ENCODE assay signal across 10 cellular contexts in the genomic region with DNA sequence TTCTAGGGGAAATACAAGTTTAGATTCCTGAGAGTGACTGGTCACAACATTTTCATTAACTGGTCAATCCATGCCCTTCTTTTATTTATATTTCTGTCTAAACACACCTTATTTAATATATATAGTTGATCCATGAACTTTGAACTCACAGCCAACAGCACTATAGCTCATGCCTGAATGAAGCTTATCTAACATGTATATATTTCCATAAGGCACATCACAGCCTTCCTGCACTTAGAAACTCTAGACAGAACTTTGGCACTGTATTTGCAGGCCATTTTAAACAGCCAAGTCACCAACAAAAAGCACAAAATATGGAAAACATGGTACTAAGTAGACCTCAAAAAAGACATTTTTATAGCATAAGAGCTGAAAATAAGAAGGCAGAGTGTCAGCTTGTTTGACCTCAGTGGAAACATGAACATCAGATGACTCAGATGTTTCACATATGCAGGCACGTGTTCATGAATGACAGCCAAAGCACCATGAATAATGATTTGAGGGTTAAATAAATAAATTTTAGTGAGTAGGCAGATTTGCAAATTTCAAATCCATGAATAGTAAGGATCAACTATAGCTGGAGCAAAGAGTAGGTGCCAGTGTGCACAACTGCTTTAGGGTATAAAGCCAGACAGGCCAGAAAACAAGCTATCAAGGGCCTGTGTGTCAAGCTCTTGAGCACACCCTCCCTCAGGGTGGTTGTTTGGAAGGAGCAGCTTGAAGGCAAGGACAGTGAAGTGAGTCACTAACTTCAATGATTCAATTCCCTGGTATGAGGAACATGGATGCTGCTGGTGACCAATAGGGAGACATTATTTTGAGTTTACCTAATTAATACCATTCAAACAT.
DNase-seq lines count a peak whose midpoint lies in the region; ATAC-seq and TF ChIP-seq lines count a peak whose summit lies in the region.
"Had no signal": no experiment of that assay in that cellular context is flagged by ENCODE, and none has a peak within 500 bp of the region (broad histone marks: within the 10 kb centered on the region; RNA-seq: fewer than 3 reads in every experiment).

No MANE protein-coding gene starts in this region.

- H3K27me3 ChIP-seq in SK-N-SH (ENCODE audit: insufficient read depth) = no peaks in the 10 kb centered on the region
- H3K27me3 ChIP-seq: BLaER1 had no signal

- ATAC-seq in GM19455 (IDR thresholded peaks at IDR 0.05; ENCODE audit: unreplicated experiment) (no peak), GM18502 (IDR thresholded peaks at IDR 0.05; ENCODE audit: poor library complexity, unreplicated experiment) (no peak), HG03521 (IDR thresholded peaks at IDR 0.05; ENCODE audit: unreplicated experiment) (no peak)

- H3K36me3 Mint-ChIP-seq in activated CD4-positive, alpha-beta T cell treated with anti-CD3 and anti-CD28 coated beads, Interleukin-2, amount 10 ng/mL, durations not matched to agents 24 days and 14 days (ENCODE audit: low read depth) = no peaks in the 10 kb centered on the region
- H3K36me3 Mint-ChIP-seq in type B pancreatic cell = no peaks in the 10 kb centered on the region

- peaks cover 5% of the 10 kb centered on the region for H3K9me3 Mint-ChIP-seq in activated CD4-positive, alpha-beta T cell treated with anti-CD3 and anti-CD28 coated beads, Interleukin-2, amount 10 ng/mL, durations not matched to agents 24 days and 14 days
- no peaks in the 10 kb centered on the region for H3K9me3 Mint-ChIP-seq in type B pancreatic cell

- H3K27me3 Mint-ChIP-seq in activated CD4-positive, alpha-beta T cell treated with anti-CD3 and anti-CD28 coated beads, Interleukin-2, amount 10 ng/mL, durations not matched to agents 24 days and 14 days = no peaks in the 10 kb centered on the region
- H3K27me3 Mint-ChIP-seq in type B pancreatic cell = no peaks in the 10 kb centered on the region

- POLR2A ChIA-PET in SK-N-SH (lab: Yijun Ruan, JAX) = no interaction called here

- H3K9ac ChIP-seq in SK-N-SH = peak overlapping the region; percentile 20; the same call in 1 of the 2 replicates
- H3K9ac ChIP-seq: BLaER1 had no signal

- 12% methylated on average over 1 of the region's 1 CpG for WGBS in SK-N-SH (ENCODE audit: low lambda C conversion rate)

- no peak for DNase-seq in activated CD4-positive, alpha-beta T cell treated with anti-CD3 and anti-CD28 coated beads, Interleukin-2, amount 10 ng/mL, durations not matched to agents 24 days and 14 days
- no peak for DNase-seq in activated CD4-positive, alpha-beta T cell treated with anti-CD3 and anti-CD28 coated beads for 1 hour
- DNase-seq in SK-N-SH = no peak
- peak; percentile 93 for DNase-seq in foreskin melanocyte
- DNase-seq in type B pancreatic cell (ENCODE audit: extremely low spot score, unreplicated experiment) = no peak
- DNase-seq: activated CD4-positive, CD25-positive, alpha-beta regulatory T cell had no signal

- peaks cover 0 to 34% of the 10 kb centered on the region in 2 experiments for H3K4me1 ChIP-seq in SK-N-SH (ENCODE audit: control insufficient read depth in 1 of 2, insufficient read depth in 2 of 2, low read depth in 1 of 2, low read length in 1 of 2)
- H3K4me1 ChIP-seq: BLaER1 had no signal

- no peaks in the 10 kb centered on the region for H4K20me1 ChIP-seq in SK-N-SH (ENCODE audit: insufficient read depth)
- H4K20me1 ChIP-seq: BLaER1 had no signal

- peak overlapping the region; percentile 19; the same call in 1 of the 2 replicates for H3K4me2 ChIP-seq in SK-N-SH
- H3K4me2 ChIP-seq: BLaER1 had no signal

- H3K4me3 Mint-ChIP-seq in activated CD4-positive, alpha-beta T cell treated with anti-CD3 and anti-CD28 coated beads, Interleukin-2, amount 10 ng/mL, durations not matched to agents 24 days and 14 days = no peak overlapping the region
- H3K4me3 Mint-ChIP-seq in type B pancreatic cell = peak overlapping the region; percentile 8

- H2AFZ ChIP-seq in SK-N-SH (ENCODE audit: low read depth) = no peak overlapping the region

- H3K4me3 ChIP-seq in SK-N-SH (ENCODE audit: low read depth in 2 of 2, low read length in 1 of 2) = no peak overlapping the region
- H3K4me3 ChIP-seq: BLaER1 had no signal

- no peak for TF ChIP-seq RAD21 in SK-N-SH (IDR thresholded peaks at IDR 0.05; ENCODE audit: low read length)

- no peaks in the 10 kb centered on the region for H3K79me2 ChIP-seq in SK-N-SH (ENCODE audit: insufficient read depth)

- peak overlapping the region; percentile 67 to 93; a peak in 3 of 4 replicates for H3K27ac ChIP-seq in SK-N-SH (ENCODE audit: low read depth in 2 of 2, low read length in 1 of 2)
- H3K27ac ChIP-seq: BLaER1 had no signal

- peak overlapping the region; percentile 65 for H3K27ac Mint-ChIP-seq in activated CD4-positive, alpha-beta T cell treated with anti-CD3 and anti-CD28 coated beads, Interleukin-2, amount 10 ng/mL, durations not matched to agents 24 days and 14 days
- H3K27ac Mint-ChIP-seq in type B pancreatic cell = peak overlapping the region; percentile 93

- TF ChIP-seq CTCF in SK-N-SH (IDR thresholded peaks at IDR 0.05) (no peak), type B pancreatic cell (conservative IDR thresholded peaks at IDR 0.05) (no peak)

- CTCF ChIA-PET in SK-N-SH (lab: Yijun Ruan, JAX) = interaction anchor here (0.7 to 6.1 kb wide), 4 partner anchors 36 to 317 kb away, joined by 3 to 41 read pairs (median 3); no protein-coding TSS in a partner anchor

- H3K36me3 ChIP-seq in SK-N-SH (replicated peaks in 1 of 2; ENCODE audit: control insufficient read depth in 1 of 2, insufficient read depth in 2 of 2, low read length in 1 of 2) = no peaks in the 10 kb centered on the region
- H3K36me3 ChIP-seq: BLaER1 had no signal

- no peaks in the 10 kb centered on the region for H3K9me2 ChIP-seq in SK-N-SH

- H3K9me3 ChIP-seq in SK-N-SH = no peaks in the 10 kb centered on the region
- H3K9me3 ChIP-seq: BLaER1 had no signal

- peak in 1 of 2 experiments; percentile 72; a peak in 1 of 4 replicates for TF ChIP-seq EP300 in SK-N-SH (IDR thresholded peaks at IDR 0.05; ENCODE audit: borderline replicate concordance in 1 of 2, low read depth in 1 of 2, low read length in 1 of 2)

- peaks cover 41% of the 10 kb centered on the region for H3F3A ChIP-seq in SK-N-SH (replicated peaks; ENCODE audit: insufficient read depth)

- H3K4me1 Mint-ChIP-seq in activated CD4-positive, alpha-beta T cell treated with anti-CD3 and anti-CD28 coated beads, Interleukin-2, amount 10 ng/mL, durations not matched to agents 24 days and 14 days = peaks cover 12% of the 10 kb centered on the region
- peaks cover 7% of the 10 kb centered on the region for H3K4me1 Mint-ChIP-seq in type B pancreatic cell (ENCODE audit: unreplicated experiment)

- intact Hi-C loops in activated CD4-positive, alpha-beta T cell treated with anti-CD3 and anti-CD28 coated beads, Interleukin-2, amount 10 ng/mL, durations not matched to agents 24 days and 14 days (cut with micrococcal nuclease) = loop anchor here (1.0 to 5.0 kb wide), 4 partner anchors 41 to 316 kb away; no protein-coding TSS in a partner anchor

TF ChIP-seq in SK-N-SH, 30 proteins besides CTCF, POLR2A, EP300 and RAD21 (continues in another document):
- TF ChIP-seq MXI1 (IDR thresholded peaks at IDR 0.05; ENCODE audit: low read depth, low read length) (no peak), YY1 (IDR thresholded peaks at IDR 0.05; ENCODE audit: low read depth) (no peak), GABPA (IDR thresholded peaks at IDR 0.05; ENCODE audit: low read depth) (no peak), MEF2A (IDR thresholded peaks at IDR 0.05; ENCODE audit: borderline replicate concordance, low read depth) (no peak), FOXJ3 (CRISPR knock-in tag; IDR thresholded peaks at IDR 0.05) (no peak), SIN3A (IDR thresholded peaks at IDR 0.05; ENCODE audit: borderline replicate concordance, low read depth, low read length) (no peak), FOXM1 (IDR thresholded peaks at IDR 0.05; ENCODE audit: low read depth) (no peak), JUND (IDR thresholded peaks at IDR 0.05) (peak; percentile 95), POLR2AphosphoS5 (IDR thresholded peaks at IDR 0.05; ENCODE audit: low read depth, low read length) (peak; percentile 73; the same call in 1 of the 2 replicates), RXRA (IDR thresholded peaks at IDR 0.05; ENCODE audit: borderline replicate concordance, low read depth) (peak; percentile 31; the same call in 1 of the 2 replicates), NRF1 (IDR thresholded peaks at IDR 0.05; ENCODE audit: low read depth, low read length) (no peak), CHD2 (IDR thresholded peaks at IDR 0.05; ENCODE audit: low read length, partially characterized antibody) (no peak)
- TF ChIP-seq, protein P1, sequence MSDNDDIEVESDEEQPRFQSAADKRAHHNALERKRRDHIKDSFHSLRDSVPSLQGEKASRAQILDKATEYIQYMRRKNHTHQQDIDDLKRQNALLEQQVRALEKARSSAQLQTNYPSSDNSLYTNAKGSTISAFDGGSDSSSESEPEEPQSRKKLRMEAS (IDR thresholded peaks at IDR 0.05; ENCODE audit: low read depth) = peak; percentile 80
- TF ChIP-seq, protein P2, sequence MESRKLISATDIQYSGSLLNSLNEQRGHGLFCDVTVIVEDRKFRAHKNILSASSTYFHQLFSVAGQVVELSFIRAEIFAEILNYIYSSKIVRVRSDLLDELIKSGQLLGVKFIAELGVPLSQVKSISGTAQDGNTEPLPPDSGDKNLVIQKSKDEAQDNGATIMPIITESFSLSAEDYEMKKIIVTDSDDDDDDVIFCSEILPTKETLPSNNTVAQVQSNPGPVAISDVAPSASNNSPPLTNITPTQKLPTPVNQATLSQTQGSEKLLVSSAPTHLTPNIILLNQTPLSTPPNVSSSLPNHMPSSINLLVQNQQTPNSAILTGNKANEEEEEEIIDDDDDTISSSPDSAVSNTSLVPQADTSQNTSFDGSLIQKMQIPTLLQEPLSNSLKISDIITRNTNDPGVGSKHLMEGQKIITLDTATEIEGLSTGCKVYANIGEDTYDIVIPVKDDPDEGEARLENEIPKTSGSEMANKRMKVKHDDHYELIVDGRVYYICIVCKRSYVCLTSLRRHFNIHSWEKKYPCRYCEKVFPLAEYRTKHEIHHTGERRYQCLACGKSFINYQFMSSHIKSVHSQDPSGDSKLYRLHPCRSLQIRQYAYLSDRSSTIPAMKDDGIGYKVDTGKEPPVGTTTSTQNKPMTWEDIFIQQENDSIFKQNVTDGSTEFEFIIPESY (IDR thresholded peaks at IDR 0.05; ENCODE audit: borderline replicate concordance, low read depth) = 0 out of 2 replicates have a peak, but pooled peaks have one; percentile 24
- TF ChIP-seq, protein P3, sequence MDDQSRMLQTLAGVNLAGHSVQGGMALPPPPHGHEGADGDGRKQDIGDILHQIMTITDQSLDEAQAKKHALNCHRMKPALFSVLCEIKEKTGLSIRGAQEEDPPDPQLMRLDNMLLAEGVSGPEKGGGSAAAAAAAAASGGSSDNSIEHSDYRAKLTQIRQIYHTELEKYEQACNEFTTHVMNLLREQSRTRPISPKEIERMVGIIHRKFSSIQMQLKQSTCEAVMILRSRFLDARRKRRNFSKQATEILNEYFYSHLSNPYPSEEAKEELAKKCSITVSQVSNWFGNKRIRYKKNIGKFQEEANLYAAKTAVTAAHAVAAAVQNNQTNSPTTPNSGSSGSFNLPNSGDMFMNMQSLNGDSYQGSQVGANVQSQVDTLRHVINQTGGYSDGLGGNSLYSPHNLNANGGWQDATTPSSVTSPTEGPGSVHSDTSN (IDR thresholded peaks at IDR 0.05) = peak; percentile 72
